14 cellular contexts compared by ENCODE assay signal in the genomic region with DNA sequence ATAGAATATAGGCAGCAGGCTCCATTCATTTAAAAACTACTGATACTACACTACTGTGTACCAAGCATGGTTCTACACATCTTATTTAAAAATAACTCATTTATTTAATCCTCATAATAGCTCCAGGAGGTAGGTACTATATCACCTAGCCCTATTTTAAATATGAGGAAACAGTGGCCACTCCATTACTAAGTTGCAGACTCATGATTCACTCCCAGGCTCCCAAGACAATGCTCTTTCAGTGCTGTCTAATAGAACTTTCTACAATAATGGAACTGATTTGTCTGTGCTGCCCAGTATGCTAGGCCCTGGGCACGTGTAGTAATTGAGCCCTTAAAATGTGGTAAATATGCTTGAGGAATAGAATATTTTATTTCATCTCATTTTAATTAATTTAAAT.
"Had no signal": no experiment of that assay in that cellular context is flagged by ENCODE, and none has a peak within 500 bp of the region (broad histone marks: within the 10 kb centered on the region; RNA-seq: fewer than 3 reads in every experiment).

No MANE protein-coding gene starts in this region.

- DNase-seq: activated CD4-positive, alpha-beta T cell treated with anti-CD3 and anti-CD28 coated beads, Interleukin-2, amount 50 U/mL, for 1 hour; activated naive CD4-positive, alpha-beta T cell treated with anti-CD3 and anti-CD28 coated beads, Interleukin-2, amount 10 ng/mL, durations not matched to agents 7 days and 5 days; activated T-cell treated with anti-CD3 and anti-CD28 coated beads for 4 hours; adrenal gland; cerebellar nuclear complex; dorsolateral prefrontal cortex; left colon; natural killer cell; stimulated activated CD4-positive, alpha-beta T cell treated with anti-CD3 and anti-CD28 coated beads, Interleukin-12 subunit alpha, Interleukin-12 subunit beta, amount 100 ng/mL, for 4 hours; stimulated activated CD4-positive, alpha-beta T cell treated with anti-CD3 and anti-CD28 coated beads, Interleukin-2, amount 100 ng/mL, for 48 hours; stimulated activated naive CD8-positive, alpha-beta T cell treated with anti-CD3 and anti-CD28 coated beads, Interleukin-15, Interleukin-2, amounts not matched to agents 100 U/mL and 50 U/mL, for 24 hours; SW 1271 had no signal

- FAIRE-seq: endometrium had no signal

- H3K9me3 ChIP-seq: adrenal gland had no signal

- H3K27me3 ChIP-seq: adrenal gland, dorsolateral prefrontal cortex had no signal

- ATAC-seq: left colon; natural killer cell; sciatic nerve; stimulated activated naive CD8-positive, alpha-beta T cell treated with anti-CD3 and anti-CD28 coated beads, Interleukin-15, Interleukin-2, amounts not matched to agents 100 U/mL and 50 U/mL, for 24 hours had no signal

- H3K4me1 ChIP-seq: adrenal gland had no signal

- H3K4me3 ChIP-seq: adrenal gland, dorsolateral prefrontal cortex had no signal

- H3K36me3 ChIP-seq: adrenal gland had no signal

- H3K27ac ChIP-seq: adrenal gland had no signal
